Comparison of ENCODE assay signal across 22 cellular contexts in the genomic region with DNA sequence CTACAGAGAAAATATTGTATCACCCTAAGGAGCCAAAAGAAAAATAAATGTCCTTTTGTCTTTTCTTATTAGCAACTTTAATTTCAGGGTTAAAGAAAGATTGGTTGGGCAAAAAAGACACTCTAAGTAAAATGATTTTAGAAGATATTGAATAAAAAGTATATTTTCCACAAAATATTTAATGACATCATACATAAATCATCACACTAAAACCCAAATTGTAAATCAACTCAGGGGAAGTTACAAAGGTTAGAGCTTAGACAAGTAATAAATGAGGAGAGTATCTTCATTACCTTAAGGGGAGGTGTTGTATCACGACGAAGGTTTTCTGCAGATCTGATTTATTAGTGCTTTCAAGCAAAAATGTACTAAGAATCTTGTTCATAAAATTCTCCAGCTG.
DNase-seq lines count a peak whose midpoint lies in the region; ATAC-seq, FAIRE-seq and TF ChIP-seq lines count a peak whose summit lies in the region.
"Had no signal": no experiment of that assay in that cellular context is flagged by ENCODE, and none has a peak within 500 bp of the region (broad histone marks: within the 10 kb centered on the region; RNA-seq: fewer than 3 reads in every experiment).

No MANE protein-coding gene starts in this region.

- ATAC-seq in HepG2 (no peak), right lobe of liver (no peak), gastroesophageal sphincter (no peak)
- ATAC-seq: A549; CD8-positive, alpha-beta T cell had no signal

- H3K9me3 Mint-ChIP-seq in astrocyte (ENCODE audit: unreplicated experiment), result no peaks in the 10 kb centered on the region
- H3K9me3 Mint-ChIP-seq in nephron, result peaks cover 3% of the 10 kb centered on the region
- H3K9me3 Mint-ChIP-seq: CD4-positive, alpha-beta T cell; CD8-positive, alpha-beta T cell had no signal

- WGBS in HepG2 (ENCODE audit: low lambda C conversion rate), result 0% methylated on average over 2 of the region's 2 CpGs
- WGBS in right lobe of liver (ENCODE audit: insufficient coverage, low coverage, low lambda C conversion rate, missing lambda C conversion rate), result 70% methylated on average over 2 of the region's 2 CpGs
- 18 to 32% methylated on average over 2 of the region's 2 CpGs for WGBS in gastroesophageal sphincter (ENCODE audit: low coverage in 1 of 2), 2 donors

- TF ChIP-seq POLR2A in HepG2 (IDR thresholded peaks at IDR 0.05; ENCODE audit: insufficient read depth in 1 of 2, low read depth in 2 of 2, low read length in 2 of 2), result no peak
- no peak for TF ChIP-seq POLR2A in right lobe of liver (IDR thresholded peaks at IDR 0.05)
- TF ChIP-seq POLR2A in gastroesophageal sphincter (IDR thresholded peaks at IDR 0.05), result no peak

- H3K4me1 ChIP-seq in HepG2 (ENCODE audit: insufficient read depth, low read length), result no peaks in the 10 kb centered on the region
- H3K4me1 ChIP-seq in right lobe of liver, result no peaks in the 10 kb centered on the region
- H3K4me1 ChIP-seq in astrocyte (ENCODE audit: insufficient read depth, low read length), result no peaks in the 10 kb centered on the region
- H3K4me1 ChIP-seq in gastroesophageal sphincter, result no peaks in the 10 kb centered on the region
- H3K4me1 ChIP-seq: A549, Caco-2 had no signal

- no peaks in the 10 kb centered on the region for H3K36me3 Mint-ChIP-seq in astrocyte (ENCODE audit: low read depth, unreplicated experiment)
- H3K36me3 Mint-ChIP-seq in nephron (ENCODE audit: low read depth), result no peaks in the 10 kb centered on the region
- H3K36me3 Mint-ChIP-seq: CD8-positive, alpha-beta T cell had no signal

- H3K9ac ChIP-seq in HepG2 (ENCODE audit: insufficient read depth, low read depth, low read length), result no peak overlapping the region
- H3K9ac ChIP-seq in astrocyte (ENCODE audit: low read length), result no peak overlapping the region
- H3K9ac ChIP-seq: BLaER1 treated with 17β-estradiol and CSF1 and Interleukin-3, amounts not matched to agents 10 nM and 100 nM had no signal

- no peak overlapping the region for H2AFZ ChIP-seq in HepG2 (ENCODE audit: low read length)
- no peak overlapping the region for H2AFZ ChIP-seq in astrocyte (ENCODE audit: low read depth, low read length)

- TF ChIP-seq EP300 in HepG2 (IDR thresholded peaks at IDR 0.05; ENCODE audit: low read depth in 2 of 2, low read length in 2 of 2) (no peak), HepG2 (CRISPR knock-in tag; IDR thresholded peaks at IDR 0.05; ENCODE audit: borderline replicate concordance) (no peak), gastroesophageal sphincter (IDR thresholded peaks at IDR 0.05) (no peak)

- H3K36me3 ChIP-seq in HepG2 (replicated peaks in 1 of 2; ENCODE audit: control insufficient read depth in 1 of 2, insufficient read depth in 2 of 2, low read length in 2 of 2), result no peaks in the 10 kb centered on the region
- no peaks in the 10 kb centered on the region for H3K36me3 ChIP-seq in right lobe of liver
- H3K36me3 ChIP-seq in astrocyte (ENCODE audit: insufficient read depth, low read length), result no peaks in the 10 kb centered on the region
- no peaks in the 10 kb centered on the region for H3K36me3 ChIP-seq in gastroesophageal sphincter
- H3K36me3 ChIP-seq: BLaER1 treated with 17β-estradiol and CSF1 and Interleukin-3, amounts not matched to agents 10 nM and 100 nM had no signal

- H3K27ac Mint-ChIP-seq in astrocyte (ENCODE audit: unreplicated experiment) (no peak overlapping the region), nephron (peak overlapping the region; percentile 21 to 53 (median 26))
- H3K27ac Mint-ChIP-seq: B cell; CD4-positive, alpha-beta T cell; CD8-positive, alpha-beta T cell had no signal

- DNase-seq in HepG2 (ENCODE audit: low spot score), result no peak
- DNase-seq in right lobe of liver, result no peak
- peak; percentile 35 for DNase-seq in astrocyte (ENCODE audit: low read depth)
- no peak for DNase-seq in NCI-H2107 (lab: John Stamatoyannopoulos, UW)
- DNase-seq in NCI-H2227 (lab: John Stamatoyannopoulos, UW; ENCODE audit: unreplicated experiment), result no peak
- DNase-seq: AML-193; Caco-2; Calu3; CD4-positive, alpha-beta T cell; CD8-positive, alpha-beta T cell; DMS79 treated with DMSO at 0.1 percent for 48 hours; GF-D8 had no signal

- CTCF ChIA-PET in HepG2 (lab: Yijun Ruan, JAX; ENCODE audit: low intra/inter-chr PET ratio, low total read pairs), result no interaction called here

- POLR2A ChIA-PET in HepG2 (lab: Yijun Ruan, JAX), result no interaction called here

- H4K20me1 ChIP-seq in HepG2 (ENCODE audit: insufficient read depth, low read length), result no peaks in the 10 kb centered on the region
- H4K20me1 ChIP-seq in astrocyte (ENCODE audit: insufficient read depth, low read length), result no peaks in the 10 kb centered on the region
- H4K20me1 ChIP-seq: BLaER1 treated with 17β-estradiol and CSF1 and Interleukin-3, amounts not matched to agents 10 nM and 100 nM had no signal

- FAIRE-seq in HepG2 (lab: Jason Lieb, UNC) (no peak), astrocyte (lab: Jason Lieb, UNC) (no peak)
- FAIRE-seq: D721Med, G401.6, GM12891 had no signal

- no peaks in the 10 kb centered on the region for H3K79me2 ChIP-seq in HepG2 (ENCODE audit: insufficient read depth, low read length)
- H3K79me2 ChIP-seq in astrocyte (ENCODE audit: insufficient read depth, low read length), result no peaks in the 10 kb centered on the region

- BruUV-seq in HepG2 (replicated peaks; lab: Mats Ljungman, UMichigan), result no TSS peak

- TF ChIP-seq CTCF in HepG2 (CRISPR knock-in tag; IDR thresholded peaks at IDR 0.05) (no peak), right lobe of liver (IDR thresholded peaks at IDR 0.05) (no peak), astrocyte (IDR thresholded peaks at IDR 0.05; ENCODE audit: insufficient read depth, low read depth, low read length) (no peak), nephron (IDR thresholded peaks at IDR 0.05; ENCODE audit: unreplicated experiment in 3 of 3) (no peak), gastroesophageal sphincter (IDR thresholded peaks at IDR 0.05) (no peak)

- H3K27ac ChIP-seq in HepG2 (ENCODE audit: extremely low read length, insufficient read depth, low read length) (no peak overlapping the region), right lobe of liver (no peak overlapping the region), astrocyte (ENCODE audit: low read depth, low read length) (no peak overlapping the region), gastroesophageal sphincter (no peak overlapping the region)
- H3K27ac ChIP-seq: 22Rv1; A549; BLaER1 treated with 17β-estradiol and CSF1 and Interleukin-3, amounts not matched to agents 10 nM and 100 nM; C4-2B had no signal

- H3K4me1 Mint-ChIP-seq in astrocyte (ENCODE audit: low read depth, unreplicated experiment) (peaks cover 5% of the 10 kb centered on the region), nephron (peaks cover 10% of the 10 kb centered on the region)
- H3K4me1 Mint-ChIP-seq: B cell had no signal

- H3K4me3 Mint-ChIP-seq in astrocyte (ENCODE audit: unreplicated experiment), result no peak overlapping the region
- no peak overlapping the region for H3K4me3 Mint-ChIP-seq in nephron
- H3K4me3 Mint-ChIP-seq: B cell; CD4-positive, alpha-beta T cell; CD8-positive, alpha-beta T cell had no signal

- H3K27me3 Mint-ChIP-seq in astrocyte (ENCODE audit: low read depth, unreplicated experiment), result no peaks in the 10 kb centered on the region
- H3K27me3 Mint-ChIP-seq in nephron (ENCODE audit: low read depth), result no peaks in the 10 kb centered on the region
- H3K27me3 Mint-ChIP-seq: B cell; CD4-positive, alpha-beta T cell had no signal

- H3K4me2 ChIP-seq in HepG2 (ENCODE audit: low read depth, low read length), result no peak overlapping the region
- H3K4me2 ChIP-seq in astrocyte (ENCODE audit: low read length), result no peak overlapping the region
- H3K4me2 ChIP-seq: A549; BLaER1 treated with 17β-estradiol and CSF1 and Interleukin-3, amounts not matched to agents 10 nM and 100 nM had no signal

- TF ChIP-seq RAD21 in HepG2 (CRISPR knock-in tag; IDR thresholded peaks at IDR 0.05), result no peak

- intact Hi-C loops in HepG2 (cut with micrococcal nuclease; ENCODE audit: unreplicated experiment), result no loop called here
- intact Hi-C loops in right lobe of liver (cut with DNase I), result no loop called here

- H3K9me3 ChIP-seq in HepG2 (ENCODE audit: low read length) (peaks cover 61% of the 10 kb centered on the region), right lobe of liver (no peaks in the 10 kb centered on the region), astrocyte (ENCODE audit: insufficient read depth, low read depth, low read length) (no peaks in the 10 kb centered on the region), gastroesophageal sphincter (no peaks in the 10 kb centered on the region)
- H3K9me3 ChIP-seq: A549, Caco-2 had no signal

- H3K4me3 ChIP-seq in HepG2 (replicated peaks in 1 of 3; ENCODE audit: insufficient read depth in 1 of 3, low read depth in 2 of 3, low read length in 3 of 3), result no peak overlapping the region
- H3K4me3 ChIP-seq in right lobe of liver, result no peak overlapping the region
- no peak overlapping the region for H3K4me3 ChIP-seq in astrocyte (ENCODE audit: insufficient read depth, low read depth, low read length)
- no peak overlapping the region for H3K4me3 ChIP-seq in gastroesophageal sphincter
- H3K4me3 ChIP-seq: A549; BLaER1 treated with 17β-estradiol and CSF1 and Interleukin-3, amounts not matched to agents 10 nM and 100 nM had no signal

- no peaks in the 10 kb centered on the region for H3K27me3 ChIP-seq in HepG2 (ENCODE audit: control insufficient read depth in 1 of 2, insufficient read depth in 2 of 2, low read length in 2 of 2)
- H3K27me3 ChIP-seq in right lobe of liver, result no peaks in the 10 kb centered on the region
- no peaks in the 10 kb centered on the region for H3K27me3 ChIP-seq in astrocyte (ENCODE audit: insufficient read depth, low read length)
- no peaks in the 10 kb centered on the region for H3K27me3 ChIP-seq in gastroesophageal sphincter
- H3K27me3 ChIP-seq: BLaER1 treated with 17β-estradiol and CSF1 and Interleukin-3, amounts not matched to agents 10 nM and 100 nM had no signal

- in situ Hi-C loops in HepG2 (cut with HindIII; ENCODE audit: extremely low pct_ligation_motif_present, low pct_unique_long_range_greater_than_20kb), result no loop called here

TF ChIP-seq in HepG2, 621 proteins besides CTCF, POLR2A, EP300 and RAD21:
- TF ChIP-seq ATF7 (IDR thresholded peaks at IDR 0.05) (peak; percentile 62), ATF7 (CRISPR knock-in tag; IDR thresholded peaks at IDR 0.05) (no peak), FOXK2 (IDR thresholded peaks at IDR 0.05) (no peak), ZMYM4 (CRISPR knock-in tag; IDR thresholded peaks at IDR 0.05) (no peak), YEATS4 (CRISPR knock-in tag; IDR thresholded peaks at IDR 0.05; ENCODE audit: borderline replicate concordance) (no peak), EHMT2 (IDR thresholded peaks at IDR 0.05; ENCODE audit: borderline replicate concordance, low read depth, low read length) (no peak)
